In genomic region chr14:94321421-94322271, GRCh38 we compare ENCODE assay signal across 21 cellular contexts. TPM values are rescaled to one million over a fixed set of nuclear protein-coding genes. Genes with fewer than 3 reads are reported as not detected.
DNase-seq lines count a peak whose midpoint lies in the region; ATAC-seq and TF ChIP-seq lines count a peak whose summit lies in the region.
"Had no signal": no experiment of that assay in that cellular context is flagged by ENCODE, and none has a peak within 500 bp of the region (broad histone marks: within the 10 kb centered on the region; RNA-seq: fewer than 3 reads in every experiment).

No MANE protein-coding gene starts in this region.

- H3K36me3 Mint-ChIP-seq in activated CD8-positive, alpha-beta T cell treated with anti-CD3 and anti-CD28 coated beads for 36 hours (ENCODE audit: low read depth): no peaks in the 10 kb centered on the region
- H3K36me3 Mint-ChIP-seq in type B pancreatic cell: no peaks in the 10 kb centered on the region
- H3K36me3 Mint-ChIP-seq: CD8-positive, alpha-beta T cell had no signal

- no peak overlapping the region for H3K14ac ChIP-seq in neuronal stem cell (ENCODE audit: low read length)

- no peak overlapping the region for H2BK12ac ChIP-seq in neuronal stem cell (ENCODE audit: low read length)

- no peak overlapping the region for H3K23ac ChIP-seq in neuronal stem cell (ENCODE audit: low read depth, low read length, poor library complexity)

- peaks cover 0 to 7% of the 10 kb centered on the region in 2 donors for H3K9me3 ChIP-seq in right atrium auricular region
- no peaks in the 10 kb centered on the region for H3K9me3 ChIP-seq in right cardiac atrium (ENCODE audit: control insufficient read depth, low read length)
- H3K9me3 ChIP-seq in mucosa of rectum (ENCODE audit: control insufficient read depth in 2 of 2, low read length in 2 of 2): no peaks in the 10 kb centered on the region
- H3K9me3 ChIP-seq in neuronal stem cell (replicated peaks in 1 of 2; ENCODE audit: control insufficient read depth in 2 of 2, insufficient read depth in 1 of 2, low read depth in 1 of 2, low read length in 2 of 2): no peaks in the 10 kb centered on the region
- H3K9me3 ChIP-seq: BLaER1, MG63 had no signal

- no peak overlapping the region for H2BK120ac ChIP-seq in neuronal stem cell (ENCODE audit: low read depth, low read length)

- no peaks in the 10 kb centered on the region for H3K4me1 Mint-ChIP-seq in activated CD8-positive, alpha-beta T cell treated with anti-CD3 and anti-CD28 coated beads for 36 hours (ENCODE audit: low read depth)
- no peaks in the 10 kb centered on the region for H3K4me1 Mint-ChIP-seq in type B pancreatic cell (ENCODE audit: unreplicated experiment)

- intact Hi-C loops in right cardiac atrium (cut with DNase I): no loop called here
- intact Hi-C loops in activated CD8-positive, alpha-beta T cell treated with anti-CD3 and anti-CD28 coated beads for 36 hours (cut with micrococcal nuclease): no loop called here

- H3K27me3 Mint-ChIP-seq in activated CD8-positive, alpha-beta T cell treated with anti-CD3 and anti-CD28 coated beads for 36 hours: peaks cover 5% of the 10 kb centered on the region
- no peaks in the 10 kb centered on the region for H3K27me3 Mint-ChIP-seq in type B pancreatic cell

- no peaks in the 10 kb centered on the region for H3K9me3 Mint-ChIP-seq in activated CD8-positive, alpha-beta T cell treated with anti-CD3 and anti-CD28 coated beads for 36 hours
- no peaks in the 10 kb centered on the region for H3K9me3 Mint-ChIP-seq in type B pancreatic cell
- H3K9me3 Mint-ChIP-seq: CD8-positive, alpha-beta T cell had no signal

- no peak overlapping the region for H3K18ac ChIP-seq in neuronal stem cell (ENCODE audit: low read length)

- peak; percentile 28 for DNase-seq in right atrium auricular region (ENCODE audit: low spot score)
- DNase-seq in right cardiac atrium: no peak
- no peak for DNase-seq in activated CD8-positive, alpha-beta T cell treated with anti-CD3 and anti-CD28 coated beads for 36 hours
- no peak for DNase-seq in type B pancreatic cell (ENCODE audit: extremely low spot score, unreplicated experiment)
- DNase-seq in neuronal stem cell (ENCODE audit: low spot score): no peak
- no peak for DNase-seq in NCI-H2107 treated with DMSO at 0.1 percent for 48 hours (lab: John Stamatoyannopoulos, UW; ENCODE audit: unreplicated experiment)
- DNase-seq: CD8-positive, alpha-beta T cell; DMS79 treated with DMSO at 0.1 percent for 48 hours; MG63; NCI-H1092; NCI-H146; NCI-H2081; NCI-H510A treated with DMSO at 0.1 percent for 48 hours; Right ventricle myocardium superior had no signal

- no peak overlapping the region for H2BK5ac ChIP-seq in neuronal stem cell (ENCODE audit: low read length)

- H3K79me1 ChIP-seq in neuronal stem cell (ENCODE audit: low read depth, low read length): no peaks in the 10 kb centered on the region

- no peaks in the 10 kb centered on the region for H3K36me3 ChIP-seq in right atrium auricular region
- H3K36me3 ChIP-seq in mucosa of rectum (ENCODE audit: control insufficient read depth in 2 of 2, insufficient read depth in 2 of 2, low read length in 2 of 2): no peaks in the 10 kb centered on the region
- H3K36me3 ChIP-seq in neuronal stem cell (replicated peaks in 1 of 2; ENCODE audit: control insufficient read depth in 2 of 2, insufficient read depth in 2 of 2, low read length in 2 of 2): no peaks in the 10 kb centered on the region
- H3K36me3 ChIP-seq: BLaER1, MG63 had no signal

- no peak overlapping the region for H4K91ac ChIP-seq in neuronal stem cell (ENCODE audit: low read depth, low read length, poor library complexity)

- no peak overlapping the region for H2AFZ ChIP-seq in neuronal stem cell (ENCODE audit: low read length)

- no peak overlapping the region for H2AK5ac ChIP-seq in neuronal stem cell (ENCODE audit: low read depth, low read length)

- no peak overlapping the region for H3K4me3 Mint-ChIP-seq in activated CD8-positive, alpha-beta T cell treated with anti-CD3 and anti-CD28 coated beads for 36 hours
- no peak overlapping the region for H3K4me3 Mint-ChIP-seq in type B pancreatic cell
- H3K4me3 Mint-ChIP-seq: CD8-positive, alpha-beta T cell had no signal

- no peak overlapping the region for H4K8ac ChIP-seq in neuronal stem cell (ENCODE audit: low read depth, low read length)

- H3K9ac ChIP-seq in mucosa of rectum (ENCODE audit: low read depth in 1 of 2, low read length in 2 of 2) (peak overlapping the region in 1 of 2 donors; percentile 64), neuronal stem cell (ENCODE audit: low read depth, low read length, poor library complexity) (no peak overlapping the region)
- H3K9ac ChIP-seq: BLaER1 had no signal

- TF ChIP-seq CTCF in right atrium auricular region (IDR thresholded peaks at IDR 0.05) (no peak), type B pancreatic cell (conservative IDR thresholded peaks at IDR 0.05) (no peak)
- TF ChIP-seq CTCF in activated CD8-positive, alpha-beta T cell treated with anti-CD3 and anti-CD28 coated beads for 36 hours (IDR thresholded peaks at IDR 0.05): no peak

- POLR2A ChIA-PET in activated CD8-positive, alpha-beta T cell treated with anti-CD3 and anti-CD28 coated beads for 36 hours (lab: Charles Lee): no interaction called here

- ATAC-seq in right cardiac atrium (no peak), esophagus mucosa (peak; percentile 17)
- no peak for ATAC-seq in activated CD8-positive, alpha-beta T cell treated with anti-CD3 and anti-CD28 coated beads for 36 hours
- ATAC-seq: CD8-positive, alpha-beta T cell had no signal

- no peak overlapping the region for H3K4ac ChIP-seq in neuronal stem cell (ENCODE audit: low read length)

- CTCF ChIA-PET in activated CD8-positive, alpha-beta T cell treated with anti-CD3 and anti-CD28 coated beads for 36 hours (lab: Charles Lee): no interaction called here

- no peaks in the 10 kb centered on the region for H3K27me3 ChIP-seq in right atrium auricular region
- no peaks in the 10 kb centered on the region for H3K27me3 ChIP-seq in right cardiac atrium (ENCODE audit: control insufficient read depth, insufficient read depth)
- H3K27me3 ChIP-seq in mucosa of rectum (ENCODE audit: control insufficient read depth in 2 of 2, insufficient read depth in 2 of 2, low read length in 2 of 2): no peaks in the 10 kb centered on the region
- no peaks in the 10 kb centered on the region for H3K27me3 ChIP-seq in neuronal stem cell (ENCODE audit: control insufficient read depth in 3 of 3, insufficient read depth in 3 of 3, low read depth in 1 of 3, low read length in 3 of 3)
- H3K27me3 ChIP-seq: BLaER1, MG63 had no signal

- no peak overlapping the region for H3K27ac Mint-ChIP-seq in activated CD8-positive, alpha-beta T cell treated with anti-CD3 and anti-CD28 coated beads for 36 hours
- H3K27ac Mint-ChIP-seq in type B pancreatic cell: no peak overlapping the region
- H3K27ac Mint-ChIP-seq: CD8-positive, alpha-beta T cell had no signal

- H3K27ac ChIP-seq in right atrium auricular region (no peak overlapping the region), right cardiac atrium (ENCODE audit: low read length) (no peak overlapping the region), mucosa of rectum (ENCODE audit: low read depth in 2 of 2, low read length in 2 of 2) (peak overlapping the region; percentile 86 to 94), neuronal stem cell (replicated peaks; ENCODE audit: low read length) (no peak overlapping the region)
- H3K27ac ChIP-seq: BLaER1 had no signal

- H3K4me1 ChIP-seq in right atrium auricular region (peaks cover 0 to 8% of the 10 kb centered on the region in 2 donors), right cardiac atrium (ENCODE audit: control insufficient read depth, insufficient read depth, low read length) (no peaks in the 10 kb centered on the region), mucosa of rectum (ENCODE audit: control insufficient read depth in 2 of 2, insufficient read depth in 2 of 2, low read length in 2 of 2) (peaks cover 2 to 31% of the 10 kb centered on the region in 2 donors), neuronal stem cell (ENCODE audit: control insufficient read depth in 2 of 2, insufficient read depth in 1 of 2, low read depth in 1 of 2, low read length in 2 of 2) (peaks cover 0 to 2% of the 10 kb centered on the region in 2 donors)
- H3K4me1 ChIP-seq: BLaER1 had no signal

- no peak overlapping the region for H3K4me2 ChIP-seq in neuronal stem cell (ENCODE audit: insufficient read depth, low read length, poor library complexity, severe bottlenecking)
- H3K4me2 ChIP-seq: BLaER1 had no signal

- H2BK15ac ChIP-seq in neuronal stem cell (ENCODE audit: low read length): no peak overlapping the region

- no peak overlapping the region for H3K4me3 ChIP-seq in right atrium auricular region
- H3K4me3 ChIP-seq in right cardiac atrium (ENCODE audit: low read length): no peak overlapping the region
- H3K4me3 ChIP-seq in mucosa of rectum (ENCODE audit: low read length in 2 of 2): no peak overlapping the region
- no peak overlapping the region for H3K4me3 ChIP-seq in neuronal stem cell (ENCODE audit: low read length in 2 of 2)
- H3K4me3 ChIP-seq: BLaER1, GM12878, MG63 had no signal

- WGBS in right cardiac atrium: 78% methylated on average over 5 of the region's 5 CpGs
- no CpG with 5 or more reads among the region's 5 CpGs for WGBS in neuronal stem cell (ENCODE audit: extremely low coverage in 2 of 2, insufficient read length in 2 of 2, insufficient replicate concordance in 1 of 2), 2 donors

RNA-seq across cellular contexts. Expression of gene SERPINA6, which starts 1.5 kb away (rescaled TPM):
- not detected for total RNA-seq in right atrium auricular region
- total RNA-seq in right cardiac atrium: not detected
- polyA plus RNA-seq in right cardiac atrium: not detected
- total RNA-seq in esophagus mucosa: not detected
- total RNA-seq in activated CD8-positive, alpha-beta T cell treated with anti-CD3 and anti-CD28 coated beads for 36 hours: not detected
- total RNA-seq in type B pancreatic cell (ENCODE audit: low replicate concordance): 0.77 and 1.2 TPM in 2 replicates
- polyA plus RNA-seq in neuronal stem cell (2013, experiment 1 of 2): not detected
- polyA plus RNA-seq in neuronal stem cell (2013, experiment 2 of 2): not detected
- total RNA-seq: A172; CD8-positive, alpha-beta T cell; G401; H1; Right ventricle myocardium superior had no signal
- polyA plus RNA-seq: H1 had no signal

RNA-seq across cellular contexts. Expression of gene SERPINA10, which starts 28.6 kb away (rescaled TPM):
- total RNA-seq in right atrium auricular region (not detected), right cardiac atrium (not detected), esophagus mucosa (not detected), type B pancreatic cell (ENCODE audit: low replicate concordance) (1.5 and 2.8 TPM in 2 replicates)
- not detected for polyA plus RNA-seq in right cardiac atrium
- not detected for total RNA-seq in activated CD8-positive, alpha-beta T cell treated with anti-CD3 and anti-CD28 coated beads for 36 hours
- polyA plus RNA-seq in neuronal stem cell (2013, experiment 1 of 2): not detected
- polyA plus RNA-seq in neuronal stem cell (2013, experiment 2 of 2): not detected
- total RNA-seq: A172; CD8-positive, alpha-beta T cell; G401; GM12878; H1; Right ventricle myocardium superior had no signal
- polyA plus RNA-seq: GM12878, H1 had no signal

RNA-seq across cellular contexts. Expression of gene SERPINA2, which starts 44.9 kb away (rescaled TPM):
- total RNA-seq in right atrium auricular region (not detected), right cardiac atrium (not detected), esophagus mucosa (not detected), type B pancreatic cell (ENCODE audit: low replicate concordance) (not detected in 2 replicates)
- not detected for polyA plus RNA-seq in right cardiac atrium
- total RNA-seq in activated CD8-positive, alpha-beta T cell treated with anti-CD3 and anti-CD28 coated beads for 36 hours: not detected
- not detected for polyA plus RNA-seq in neuronal stem cell (2013, experiment 1 of 2)
- not detected for polyA plus RNA-seq in neuronal stem cell (2013, experiment 2 of 2)
- total RNA-seq: A172; CD8-positive, alpha-beta T cell; G401; GM12878; H1; Right ventricle myocardium superior had no signal
- polyA plus RNA-seq: GM12878, H1 had no signal

Comparison
In these comparisons a context has a peak if more than half of its experiments do, and no peak if none do; other contexts are left out.
1. H3K27ac ChIP-seq: peak in mucosa of rectum (2 of 2); none in right atrium auricular region (0 of 2), right cardiac atrium (single experiment) and neuronal stem cell (single experiment).